In the genomic region with DNA sequence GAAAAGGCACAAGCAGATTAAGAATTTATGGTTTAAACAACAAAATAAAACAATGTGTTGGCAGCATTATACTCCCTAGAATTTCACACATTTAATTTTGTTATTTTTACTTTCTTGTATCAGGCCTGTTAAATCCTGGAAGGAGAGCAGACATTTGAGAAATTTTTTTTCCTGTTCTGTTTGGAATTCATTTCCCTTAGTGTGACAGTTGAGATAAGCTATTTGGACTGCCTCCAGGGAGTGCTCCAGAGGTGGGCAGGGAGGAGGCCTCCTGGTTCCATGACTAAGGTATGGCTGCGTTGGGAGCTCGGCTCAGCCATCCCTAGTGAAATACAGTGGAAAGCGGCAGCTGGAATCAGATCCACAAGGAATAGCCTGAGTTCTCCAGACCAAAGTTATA, we compare ENCODE assay signal across 1 cellular context.
TF ChIP-seq lines count a peak whose summit lies in the region.

No MANE protein-coding gene starts in this region.

TF ChIP-seq in GM23338, 12 proteins besides CTCF, POLR2A, EP300 and RAD21:
- TF ChIP-seq, protein P1, sequence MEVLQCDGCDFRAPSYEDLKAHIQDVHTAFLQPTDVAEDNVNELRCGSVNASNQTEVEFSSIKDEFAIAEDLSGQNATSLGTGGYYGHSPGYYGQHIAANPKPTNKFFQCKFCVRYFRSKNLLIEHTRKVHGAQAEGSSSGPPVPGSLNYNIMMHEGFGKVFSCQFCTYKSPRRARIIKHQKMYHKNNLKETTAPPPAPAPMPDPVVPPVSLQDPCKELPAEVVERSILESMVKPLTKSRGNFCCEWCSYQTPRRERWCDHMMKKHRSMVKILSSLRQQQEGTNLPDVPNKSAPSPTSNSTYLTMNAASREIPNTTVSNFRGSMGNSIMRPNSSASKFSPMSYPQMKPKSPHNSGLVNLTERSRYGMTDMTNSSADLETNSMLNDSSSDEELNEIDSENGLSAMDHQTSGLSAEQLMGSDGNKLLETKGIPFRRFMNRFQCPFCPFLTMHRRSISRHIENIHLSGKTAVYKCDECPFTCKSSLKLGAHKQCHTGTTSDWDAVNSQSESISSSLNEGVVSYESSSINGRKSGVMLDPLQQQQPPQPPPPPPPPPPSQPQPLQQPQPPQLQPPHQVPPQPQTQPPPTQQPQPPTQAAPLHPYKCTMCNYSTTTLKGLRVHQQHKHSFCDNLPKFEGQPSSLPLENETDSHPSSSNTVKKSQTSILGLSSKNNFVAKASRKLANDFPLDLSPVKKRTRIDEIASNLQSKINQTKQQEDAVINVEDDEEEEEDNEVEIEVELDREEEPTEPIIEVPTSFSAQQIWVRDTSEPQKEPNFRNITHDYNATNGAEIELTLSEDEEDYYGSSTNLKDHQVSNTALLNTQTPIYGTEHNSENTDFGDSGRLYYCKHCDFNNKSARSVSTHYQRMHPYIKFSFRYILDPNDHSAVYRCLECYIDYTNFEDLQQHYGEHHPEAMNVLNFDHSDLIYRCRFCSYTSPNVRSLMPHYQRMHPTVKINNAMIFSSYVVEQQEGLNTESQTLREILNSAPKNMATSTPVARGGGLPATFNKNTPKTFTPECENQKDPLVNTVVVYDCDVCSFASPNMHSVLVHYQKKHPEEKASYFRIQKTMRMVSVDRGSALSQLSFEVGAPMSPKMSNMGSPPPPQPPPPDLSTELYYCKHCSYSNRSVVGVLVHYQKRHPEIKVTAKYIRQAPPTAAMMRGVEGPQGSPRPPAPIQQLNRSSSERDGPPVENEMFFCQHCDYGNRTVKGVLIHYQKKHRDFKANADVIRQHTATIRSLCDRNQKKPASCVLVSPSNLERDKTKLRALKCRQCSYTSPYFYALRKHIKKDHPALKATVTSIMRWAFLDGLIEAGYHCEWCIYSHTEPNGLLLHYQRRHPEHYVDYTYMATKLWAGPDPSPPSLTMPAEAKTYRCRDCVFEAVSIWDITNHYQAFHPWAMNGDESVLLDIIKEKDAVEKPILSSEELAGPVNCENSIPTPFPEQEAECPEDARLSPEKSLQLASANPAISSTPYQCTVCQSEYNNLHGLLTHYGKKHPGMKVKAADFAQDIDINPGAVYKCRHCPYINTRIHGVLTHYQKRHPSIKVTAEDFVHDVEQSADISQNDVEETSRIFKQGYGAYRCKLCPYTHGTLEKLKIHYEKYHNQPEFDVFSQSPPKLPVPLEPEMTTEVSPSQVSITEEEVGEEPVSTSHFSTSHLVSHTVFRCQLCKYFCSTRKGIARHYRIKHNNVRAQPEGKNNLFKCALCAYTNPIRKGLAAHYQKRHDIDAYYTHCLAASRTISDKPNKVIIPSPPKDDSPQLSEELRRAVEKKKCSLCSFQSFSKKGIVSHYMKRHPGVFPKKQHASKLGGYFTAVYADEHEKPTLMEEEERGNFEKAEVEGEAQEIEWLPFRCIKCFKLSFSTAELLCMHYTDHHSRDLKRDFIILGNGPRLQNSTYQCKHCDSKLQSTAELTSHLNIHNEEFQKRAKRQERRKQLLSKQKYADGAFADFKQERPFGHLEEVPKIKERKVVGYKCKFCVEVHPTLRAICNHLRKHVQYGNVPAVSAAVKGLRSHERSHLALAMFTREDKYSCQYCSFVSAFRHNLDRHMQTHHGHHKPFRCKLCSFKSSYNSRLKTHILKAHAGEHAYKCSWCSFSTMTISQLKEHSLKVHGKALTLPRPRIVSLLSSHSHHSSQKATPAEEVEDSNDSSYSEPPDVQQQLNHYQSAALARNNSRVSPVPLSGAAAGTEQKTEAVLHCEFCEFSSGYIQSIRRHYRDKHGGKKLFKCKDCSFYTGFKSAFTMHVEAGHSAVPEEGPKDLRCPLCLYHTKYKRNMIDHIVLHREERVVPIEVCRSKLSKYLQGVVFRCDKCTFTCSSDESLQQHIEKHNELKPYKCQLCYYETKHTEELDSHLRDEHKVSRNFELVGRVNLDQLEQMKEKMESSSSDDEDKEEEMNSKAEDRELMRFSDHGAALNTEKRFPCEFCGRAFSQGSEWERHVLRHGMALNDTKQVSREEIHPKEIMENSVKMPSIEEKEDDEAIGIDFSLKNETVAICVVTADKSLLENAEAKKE (CRISPR knock-in tag; IDR thresholded peaks at IDR 0.05) = no peak
- TF ChIP-seq EZH2 (IDR thresholded peaks at IDR 0.05; ENCODE audit: low read depth, unreplicated experiment) (no peak), ZNF114 (CRISPR knock-in tag; IDR thresholded peaks at IDR 0.05) (no peak)
